Comparison of ENCODE assay signal across 26 cellular contexts in the genomic region with DNA sequence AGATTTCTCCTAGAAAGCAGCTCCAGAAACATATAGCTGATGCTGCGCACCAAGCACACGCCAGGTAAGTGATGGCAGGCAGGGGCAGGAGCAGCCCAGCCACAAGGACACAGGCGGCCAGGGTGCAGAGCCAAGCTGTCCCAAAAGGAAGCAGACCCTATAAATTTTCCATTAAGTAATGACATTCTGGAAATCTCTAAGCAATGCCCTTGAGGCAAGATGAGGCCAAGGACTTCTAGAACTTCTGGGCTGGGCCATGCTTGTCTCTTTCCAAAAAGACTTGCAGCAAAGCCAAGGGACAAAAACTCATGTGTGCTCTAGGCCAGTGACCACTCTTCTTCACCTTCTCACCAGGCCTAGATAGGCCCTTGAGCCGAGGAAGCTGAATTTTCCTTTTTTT. TPM values are rescaled to one million over a fixed set of nuclear protein-coding genes. Genes with fewer than 3 reads are reported as not detected.
DNase-seq lines count a peak whose midpoint lies in the region; ATAC-seq and TF ChIP-seq lines count a peak whose summit lies in the region.
"Had no signal": no experiment of that assay in that cellular context is flagged by ENCODE, and none has a peak within 500 bp of the region (broad histone marks: within the 10 kb centered on the region; RNA-seq: fewer than 3 reads in every experiment).

No MANE protein-coding gene starts in this region.

- peak; percentile 23 to 51 (median 39) for ATAC-seq in heart left ventricle
- no peak for ATAC-seq in stimulated activated naive B cell treated with anti-CD40 and anti-IgM and Interleukin-4, amounts not matched to agents 10 μg/mL and 1 μg/mL and 100 μg/mL, for 72 hours (replicated peaks)
- ATAC-seq: Panc1 had no signal

- no peak overlapping the region for H3K4me3 ChIP-seq in heart left ventricle
- H3K4me3 ChIP-seq: esophagus squamous epithelium, MG63, spleen had no signal

- TF ChIP-seq CTCF in heart left ventricle (IDR thresholded peaks at IDR 0.05): no peak

- DNase-seq in activated naive CD8-positive, alpha-beta T cell treated with anti-CD3 and anti-CD28 coated beads for 36 hours: no peak
- DNase-seq in heart left ventricle: no peak
- no peak for DNase-seq in stimulated activated naive B cell treated with anti-CD40 and anti-IgM and Interleukin-4, amounts not matched to agents 10 μg/mL and 1 μg/mL and 100 μg/mL, for 72 hours
- no peak for DNase-seq in NCI-H1930 (lab: John Stamatoyannopoulos, UW)
- no peak for DNase-seq in dermis blood vessel endothelial cell
- no peak for DNase-seq in erythroblast (lab: John Stamatoyannopoulos, UW)
- DNase-seq: ACHN; activated CD4-positive, alpha-beta T cell treated with anti-CD3 and anti-CD28 coated beads, Interleukin-2, amount 10 ng/mL, durations not matched to agents 7 days and 5 days; activated naive CD4-positive, alpha-beta T cell; anterior cingulate cortex; C1 segment of cervical spinal cord; effector memory CD4-positive, alpha-beta T cell; esophagus squamous epithelium; HCEC 1CT; MG63; NCI-H1436; NCI-H510A; spleen; stimulated activated CD4-positive, alpha-beta T cell treated with anti-CD3 and anti-CD28 coated beads, Interleukin-4, amount 100 ng/mL, for 24 hours had no signal

- no peaks in the 10 kb centered on the region for H3K9me3 Mint-ChIP-seq in activated naive CD8-positive, alpha-beta T cell (ENCODE audit: low read depth)
- no peaks in the 10 kb centered on the region for H3K9me3 Mint-ChIP-seq in activated naive CD8-positive, alpha-beta T cell treated with anti-CD3 and anti-CD28 coated beads for 36 hours
- no peaks in the 10 kb centered on the region for H3K9me3 Mint-ChIP-seq in IgD-negative memory B cell
- H3K9me3 Mint-ChIP-seq in stimulated activated naive B cell treated with anti-CD40 and anti-IgM and Interleukin-4, amounts not matched to agents 10 μg/mL and 1 μg/mL and 100 μg/mL, for 72 hours: no peaks in the 10 kb centered on the region
- H3K9me3 Mint-ChIP-seq: activated CD4-positive, alpha-beta T cell treated with anti-CD3 and anti-CD28 coated beads, Interleukin-2, amount 10 ng/mL, durations not matched to agents 7 days and 5 days; memory B cell had no signal

- H3K27me3 ChIP-seq in heart left ventricle: no peaks in the 10 kb centered on the region
- H3K27me3 ChIP-seq: esophagus squamous epithelium, MG63, spleen had no signal

- H3K36me3 ChIP-seq in heart left ventricle: peaks cover 0 to 36% (median 32%) of the 10 kb centered on the region in 9 donors

- intact Hi-C loops in heart left ventricle (cut with DNase I): no loop called here

- H3K4me1 ChIP-seq in heart left ventricle: peaks cover 12 to 100% (median 89%) of the 10 kb centered on the region in 12 donors

- peaks cover 2% of the 10 kb centered on the region for H3K36me3 Mint-ChIP-seq in activated naive CD8-positive, alpha-beta T cell
- H3K36me3 Mint-ChIP-seq in activated naive CD8-positive, alpha-beta T cell treated with anti-CD3 and anti-CD28 coated beads for 36 hours: peaks cover 4% of the 10 kb centered on the region
- peaks cover 3% of the 10 kb centered on the region for H3K36me3 Mint-ChIP-seq in IgD-negative memory B cell
- H3K36me3 Mint-ChIP-seq in stimulated activated naive B cell treated with anti-CD40 and anti-IgM and Interleukin-4, amounts not matched to agents 10 μg/mL and 1 μg/mL and 100 μg/mL, for 72 hours: peaks cover 33 to 37% of the 10 kb centered on the region in 2 donors

- H3K9me3 ChIP-seq in heart left ventricle: no peaks in the 10 kb centered on the region
- H3K9me3 ChIP-seq: esophagus squamous epithelium, MG63, spleen had no signal

- no peak overlapping the region for H3K4me3 Mint-ChIP-seq in activated naive CD8-positive, alpha-beta T cell
- H3K4me3 Mint-ChIP-seq in activated naive CD8-positive, alpha-beta T cell treated with anti-CD3 and anti-CD28 coated beads for 36 hours: no peak overlapping the region
- peak overlapping the region in 1 of 4 donors; percentile 74 for H3K4me3 Mint-ChIP-seq in IgD-negative memory B cell
- no peak overlapping the region for H3K4me3 Mint-ChIP-seq in stimulated activated naive B cell treated with anti-CD40 and anti-IgM and Interleukin-4, amounts not matched to agents 10 μg/mL and 1 μg/mL and 100 μg/mL, for 72 hours
- H3K4me3 Mint-ChIP-seq: activated CD4-positive, alpha-beta T cell treated with anti-CD3 and anti-CD28 coated beads, Interleukin-2, amount 10 ng/mL, durations not matched to agents 7 days and 5 days; memory B cell had no signal

- TF ChIP-seq POLR2A in heart left ventricle (IDR thresholded peaks at IDR 0.05) (no peak), erythroblast (IDR thresholded peaks at IDR 0.05; ENCODE audit: low read length) (no peak)

- H3K27ac ChIP-seq in heart left ventricle: peak overlapping the region in 2 of 12 donors; percentile 2 to 8

- 77 to 81% (median 80%) methylated on average over 4 of the region's 4 CpGs for WGBS in heart left ventricle, 4 donors

- H3K27ac Mint-ChIP-seq in activated naive CD8-positive, alpha-beta T cell: peak overlapping the region; percentile 36
- no peak overlapping the region for H3K27ac Mint-ChIP-seq in activated naive CD8-positive, alpha-beta T cell treated with anti-CD3 and anti-CD28 coated beads for 36 hours
- H3K27ac Mint-ChIP-seq in IgD-negative memory B cell: peak overlapping the region in 2 of 3 donors; percentile 64
- peak overlapping the region; percentile 37 for H3K27ac Mint-ChIP-seq in stimulated activated naive B cell treated with anti-CD40 and anti-IgM and Interleukin-4, amounts not matched to agents 10 μg/mL and 1 μg/mL and 100 μg/mL, for 72 hours
- H3K27ac Mint-ChIP-seq: activated CD4-positive, alpha-beta T cell treated with anti-CD3 and anti-CD28 coated beads, Interleukin-2, amount 10 ng/mL, durations not matched to agents 7 days and 5 days; memory B cell had no signal

- peaks cover 73% of the 10 kb centered on the region for H3K4me1 Mint-ChIP-seq in activated naive CD8-positive, alpha-beta T cell (ENCODE audit: low read depth)
- peaks cover 51% of the 10 kb centered on the region for H3K4me1 Mint-ChIP-seq in activated naive CD8-positive, alpha-beta T cell treated with anti-CD3 and anti-CD28 coated beads for 36 hours
- peaks cover 32 to 50% (median 46%) of the 10 kb centered on the region in 3 donors for H3K4me1 Mint-ChIP-seq in IgD-negative memory B cell
- H3K4me1 Mint-ChIP-seq in stimulated activated naive B cell treated with anti-CD40 and anti-IgM and Interleukin-4, amounts not matched to agents 10 μg/mL and 1 μg/mL and 100 μg/mL, for 72 hours: peaks cover 46 to 84% of the 10 kb centered on the region in 2 donors

- no peaks in the 10 kb centered on the region for H3K27me3 Mint-ChIP-seq in activated naive CD8-positive, alpha-beta T cell
- H3K27me3 Mint-ChIP-seq in activated naive CD8-positive, alpha-beta T cell treated with anti-CD3 and anti-CD28 coated beads for 36 hours: no peaks in the 10 kb centered on the region
- H3K27me3 Mint-ChIP-seq in IgD-negative memory B cell: no peaks in the 10 kb centered on the region
- H3K27me3 Mint-ChIP-seq in stimulated activated naive B cell treated with anti-CD40 and anti-IgM and Interleukin-4, amounts not matched to agents 10 μg/mL and 1 μg/mL and 100 μg/mL, for 72 hours: no peaks in the 10 kb centered on the region
- H3K27me3 Mint-ChIP-seq: activated CD4-positive, alpha-beta T cell treated with anti-CD3 and anti-CD28 coated beads, Interleukin-2, amount 10 ng/mL, durations not matched to agents 7 days and 5 days; memory B cell had no signal

RNA-seq across cellular contexts. Expression of a gene that starts 42.2 kb away (rescaled TPM):
- total RNA-seq in activated naive CD8-positive, alpha-beta T cell treated with anti-CD3 and anti-CD28 coated beads for 36 hours: not detected
- polyA plus RNA-seq in IgD-negative memory B cell (not detected), heart left ventricle (under 1 TPM; 0.11 to 0.21 TPM)
- total RNA-seq in heart left ventricle (1 to 10 TPM in 1 of 9 donors, under 1 TPM in 5, not detected in 3; 0.12 to 1.3 (median 0.14) TPM), dermis blood vessel endothelial cell (under 0.01 and 0.09 TPM in 2 replicates)
- total RNA-seq: glomerular endothelial cell; SK-MEL-5; T-helper 1 cell treated with Interleukin-12 subunit alpha and Interleukin-12 subunit beta and Interleukin-4 antibody, amounts not matched to agents 30 ng/mL and 1 ng/mL, for 36 hours had no signal

RNA-seq across cellular contexts. Expression of a gene that starts 57.9 kb away (rescaled TPM):
- 100 to 1,000 TPM; 110 to 113 TPM for total RNA-seq in activated naive CD8-positive, alpha-beta T cell treated with anti-CD3 and anti-CD28 coated beads for 36 hours
- polyA plus RNA-seq in IgD-negative memory B cell (20.5 TPM), heart left ventricle (10 to 100 TPM; 31.1 to 76.9 TPM)
- total RNA-seq in heart left ventricle (10 to 100 TPM; 31.4 to 78.9 (median 61.8) TPM), dermis blood vessel endothelial cell (10.9 and 21.3 TPM in 2 replicates)

Comparison
In these comparisons a context has a peak if more than half of its experiments do, and no peak if none do; other contexts are left out.
1. ATAC-seq: peak in heart left ventricle (4 of 4); none in stimulated activated naive B cell treated with anti-CD40 and anti-IgM and Interleukin-4, amounts not matched to agents 10 μg/mL and 1 μg/mL and 100 μg/mL, for 72 hours (0 of 2).